In genomic region chr4:167000141-167000852, GRCh38 we compare ENCODE assay signal across 1 cellular context.
TF ChIP-seq lines count a peak whose summit lies in the region.

No MANE protein-coding gene starts in this region.

TF ChIP-seq in HCT116, 20 proteins besides CTCF, POLR2A, EP300 and RAD21 (continued from another document):
- TF ChIP-seq ELF1 (IDR thresholded peaks at IDR 0.05; ENCODE audit: borderline replicate concordance, low read depth), result no peak
- peak; percentile 76 for TF ChIP-seq CEBPB (IDR thresholded peaks at IDR 0.05; ENCODE audit: low read depth)
